ENCODE assay signal across 1 cellular context in genomic region chr12:57575771-57576612, GRCh38.
TF ChIP-seq lines count a peak whose summit lies in the region.

No MANE protein-coding gene starts in this region.

TF ChIP-seq in SK-N-SH, 30 proteins besides CTCF, POLR2A, EP300 and RAD21 (continued from another document):
- TF ChIP-seq NRF1 (IDR thresholded peaks at IDR 0.05; ENCODE audit: low read depth, low read length), result no peak
- TF ChIP-seq, protein P1, sequence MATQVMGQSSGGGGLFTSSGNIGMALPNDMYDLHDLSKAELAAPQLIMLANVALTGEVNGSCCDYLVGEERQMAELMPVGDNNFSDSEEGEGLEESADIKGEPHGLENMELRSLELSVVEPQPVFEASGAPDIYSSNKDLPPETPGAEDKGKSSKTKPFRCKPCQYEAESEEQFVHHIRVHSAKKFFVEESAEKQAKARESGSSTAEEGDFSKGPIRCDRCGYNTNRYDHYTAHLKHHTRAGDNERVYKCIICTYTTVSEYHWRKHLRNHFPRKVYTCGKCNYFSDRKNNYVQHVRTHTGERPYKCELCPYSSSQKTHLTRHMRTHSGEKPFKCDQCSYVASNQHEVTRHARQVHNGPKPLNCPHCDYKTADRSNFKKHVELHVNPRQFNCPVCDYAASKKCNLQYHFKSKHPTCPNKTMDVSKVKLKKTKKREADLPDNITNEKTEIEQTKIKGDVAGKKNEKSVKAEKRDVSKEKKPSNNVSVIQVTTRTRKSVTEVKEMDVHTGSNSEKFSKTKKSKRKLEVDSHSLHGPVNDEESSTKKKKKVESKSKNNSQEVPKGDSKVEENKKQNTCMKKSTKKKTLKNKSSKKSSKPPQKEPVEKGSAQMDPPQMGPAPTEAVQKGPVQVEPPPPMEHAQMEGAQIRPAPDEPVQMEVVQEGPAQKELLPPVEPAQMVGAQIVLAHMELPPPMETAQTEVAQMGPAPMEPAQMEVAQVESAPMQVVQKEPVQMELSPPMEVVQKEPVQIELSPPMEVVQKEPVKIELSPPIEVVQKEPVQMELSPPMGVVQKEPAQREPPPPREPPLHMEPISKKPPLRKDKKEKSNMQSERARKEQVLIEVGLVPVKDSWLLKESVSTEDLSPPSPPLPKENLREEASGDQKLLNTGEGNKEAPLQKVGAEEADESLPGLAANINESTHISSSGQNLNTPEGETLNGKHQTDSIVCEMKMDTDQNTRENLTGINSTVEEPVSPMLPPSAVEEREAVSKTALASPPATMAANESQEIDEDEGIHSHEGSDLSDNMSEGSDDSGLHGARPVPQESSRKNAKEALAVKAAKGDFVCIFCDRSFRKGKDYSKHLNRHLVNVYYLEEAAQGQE (IDR thresholded peaks at IDR 0.05; ENCODE audit: low read depth, low read length), result no peak
- no peak for TF ChIP-seq RXRA (IDR thresholded peaks at IDR 0.05; ENCODE audit: borderline replicate concordance, low read depth)
- no peak for TF ChIP-seq FOXM1 (IDR thresholded peaks at IDR 0.05; ENCODE audit: low read depth)
- TF ChIP-seq RFX5 (IDR thresholded peaks at IDR 0.05; ENCODE audit: low read length), result no peak
- no peak for TF ChIP-seq USF1 (IDR thresholded peaks at IDR 0.05; ENCODE audit: borderline replicate concordance, low read depth)
TF ChIP-seq in SK-N-SH: peak in this region for 0.
